ENCODE assay signal across 17 cellular contexts in genomic region chr3:25457642-25458419, GRCh38. TPM values are rescaled to one million over a fixed set of nuclear protein-coding genes. Genes with fewer than 3 reads are reported as not detected.
DNase-seq lines count a peak whose midpoint lies in the region; ATAC-seq, FAIRE-seq and TF ChIP-seq lines count a peak whose summit lies in the region.
"Had no signal": no experiment of that assay in that cellular context is flagged by ENCODE, and none has a peak within 500 bp of the region (broad histone marks: within the 10 kb centered on the region; RNA-seq: fewer than 3 reads in every experiment).

No MANE protein-coding gene starts in this region.

- no peaks in the 10 kb centered on the region for H3K36me3 ChIP-seq in body of pancreas (replicated peaks in 1 of 2; ENCODE audit: insufficient read depth in 1 of 2, low read depth in 2 of 2)
- peaks cover 0 to 12% (median 0%) of the 10 kb centered on the region in 9 donors for H3K36me3 ChIP-seq in heart right ventricle
- H3K36me3 ChIP-seq: upper lobe of left lung had no signal

- H3K9me3 ChIP-seq in body of pancreas: no peaks in the 10 kb centered on the region
- H3K9me3 ChIP-seq in heart right ventricle: no peaks in the 10 kb centered on the region
- H3K9me3 ChIP-seq: upper lobe of left lung had no signal

- FAIRE-seq in H54 (lab: Jason Lieb, UNC): peak; percentile 45

- DNase-seq in H54 (ENCODE audit: insufficient read length, low spot score) (no peak), body of pancreas (no peak), heart right ventricle (no peak), renal cortical epithelial cell (ENCODE audit: low read depth) (peak; percentile 55), posterior vena cava (ENCODE audit: low spot score) (no peak)
- DNase-seq in stimulated activated CD4-positive, alpha-beta T cell treated with anti-CD3 and anti-CD28 coated beads, Interleukin-1b, Interleukin-23, amount 100 ng/mL, for 48 hours: no peak
- DNase-seq: activated CD4-positive, alpha-beta T cell treated with anti-CD3 and anti-CD28 coated beads, Interleukin-2, amount 50 U/mL, for 4 hours; aorta; DMS 273 treated with DMSO at 0.1 percent for 48 hours; hypothalamus; KBM-7; NCI-H1694 treated with DMSO at 0.1 percent for 48 hours; NCI-H526; RPMI8226; upper lobe of left lung had no signal

- H3K27ac ChIP-seq in body of pancreas: peak overlapping the region in 2 of 4 donors; percentile 52 to 67
- peak overlapping the region in 9 of 10 donors; percentile 37 to 77 (median 71) for H3K27ac ChIP-seq in heart right ventricle

- no peak overlapping the region for H3K4me3 ChIP-seq in body of pancreas
- H3K4me3 ChIP-seq in heart right ventricle: peak overlapping the region in 1 of 10 donors; percentile 15
- H3K4me3 ChIP-seq: upper lobe of left lung had no signal

- TF ChIP-seq CTCF in body of pancreas (IDR thresholded peaks at IDR 0.05) (no peak), heart right ventricle (IDR thresholded peaks at IDR 0.05) (no peak)

- H3K27me3 ChIP-seq in body of pancreas (no peaks in the 10 kb centered on the region), heart right ventricle (no peaks in the 10 kb centered on the region)
- H3K27me3 ChIP-seq: upper lobe of left lung had no signal

- peak; percentile 65 for ATAC-seq in body of pancreas
- ATAC-seq in heart right ventricle: peak in 7 of 8 donors; percentile 44 to 80 (median 61)
- ATAC-seq in HG03097 (IDR thresholded peaks at IDR 0.05; ENCODE audit: low FRiP score, unreplicated experiment): no peak
- ATAC-seq in GM18861 (IDR thresholded peaks at IDR 0.05; ENCODE audit: unreplicated experiment): no peak

- TF ChIP-seq POLR2A in H54 (IDR thresholded peaks at IDR 0.05; ENCODE audit: low read depth, low read length) (no peak), body of pancreas (IDR thresholded peaks at IDR 0.05) (no peak)

- intact Hi-C loops in body of pancreas (cut with DNase I): no loop called here
- intact Hi-C loops in heart right ventricle (cut with DNase I): no loop called here
- intact Hi-C loops in posterior vena cava (cut with DNase I): no loop called here

- WGBS in body of pancreas, 2 donors: 51 to 58% methylated on average over 7 of the region's 7 CpGs
- WGBS in heart right ventricle, 2 donors: 42 to 53% methylated on average over 7 of the region's 7 CpGs

- H3K4me1 ChIP-seq in body of pancreas (peaks cover 38% of the 10 kb centered on the region), heart right ventricle (peaks cover 18 to 87% (median 74%) of the 10 kb centered on the region in 9 donors)

RNA-seq across cellular contexts. Expression of gene RARB, which starts 29.8 kb away (rescaled TPM):
- total RNA-seq in body of pancreas (1 to 10 TPM; 1.8 to 3.0 TPM), heart right ventricle (10 to 100 TPM in 9 of 10 donors, 1 to 10 TPM in 1; 8.6 to 23.2 (median 19.0) TPM), renal cortical epithelial cell (4.3 and 4.9 TPM in 2 replicates), posterior vena cava (1 to 10 TPM; 8.9 TPM)
- 1 to 10 TPM; 3.6 to 6.5 TPM for polyA plus RNA-seq in heart right ventricle

Comparison
In these comparisons a context has a peak if more than half of its experiments do, and no peak if none do; other contexts are left out.
1. ATAC-seq: peak in body of pancreas (single experiment) and heart right ventricle (7 of 8); none in HG03097 (single experiment) and GM18861 (single experiment).